13 cellular contexts compared by ENCODE assay signal in the genomic region with DNA sequence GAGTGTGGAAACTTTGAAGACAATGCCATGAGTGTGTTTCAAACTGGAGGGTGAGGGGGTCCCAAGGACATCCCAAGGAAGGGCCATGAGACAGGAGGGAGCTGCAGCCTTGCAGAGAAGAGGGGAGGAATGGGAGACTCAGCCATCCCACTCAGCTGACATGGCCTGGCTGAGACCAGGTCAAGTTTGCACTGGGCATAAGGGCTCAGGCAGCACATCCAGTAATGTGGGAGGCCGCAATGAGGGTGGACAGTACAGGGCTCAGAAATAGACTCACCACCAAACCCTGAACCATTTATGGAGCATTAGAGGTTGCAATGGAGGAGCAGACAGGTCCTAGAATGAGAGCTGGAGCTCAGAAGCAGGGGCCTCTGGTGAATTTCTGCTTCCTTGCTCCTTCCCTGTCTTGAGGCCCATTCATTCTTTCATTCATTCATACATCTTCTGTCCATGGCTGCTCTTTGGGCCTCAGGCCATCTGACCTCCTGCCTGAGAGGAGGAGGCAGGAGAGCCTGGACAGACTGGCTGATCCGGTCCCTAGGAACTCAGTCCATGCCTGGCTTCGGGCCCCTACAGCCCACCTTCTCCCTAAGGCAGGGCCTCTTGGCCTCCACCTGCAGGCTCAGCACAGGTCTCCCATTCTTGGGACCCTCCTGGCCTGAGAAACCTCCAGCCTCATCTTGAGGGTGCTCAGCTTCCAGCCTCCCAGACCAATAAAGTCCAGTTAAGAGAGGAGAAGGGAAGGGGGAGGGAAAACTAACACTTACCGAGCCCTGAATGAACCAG.
"Had no signal": no experiment of that assay in that cellular context is flagged by ENCODE, and none has a peak within 500 bp of the region (broad histone marks: within the 10 kb centered on the region; RNA-seq: fewer than 3 reads in every experiment).

No MANE protein-coding gene starts in this region.

- DNase-seq: activated B cell treated with CpG ODN at 0.5 μM for 24 hours; activated CD4-positive, alpha-beta T cell treated with anti-CD3 and anti-CD28 coated beads for 48 hours; activated gamma-delta T cell treated with Interleukin-2 at 50 U/mL for 16 hours; amygdala; central memory CD4-positive, alpha-beta T cell; cortex of kidney; effector CD4-positive, alpha-beta T cell; esophagus squamous epithelium; hypothalamus; T-helper 2 cell had no signal

- H3K27ac Mint-ChIP-seq: activated B cell treated with CpG ODN at 0.5 μM for 24 hours; activated naive CD8-positive, alpha-beta T cell; brain; stimulated activated memory B cell treated with anti-CD40 and anti-IgM and Interleukin-4, amounts not matched to agents 10 μg/mL and 1 μg/mL and 100 μg/mL, for 72 hours had no signal

- H3K36me3 Mint-ChIP-seq: activated naive CD8-positive, alpha-beta T cell; brain; stimulated activated memory B cell treated with anti-CD40 and anti-IgM and Interleukin-4, amounts not matched to agents 10 μg/mL and 1 μg/mL and 100 μg/mL, for 72 hours had no signal

- ATAC-seq: stimulated activated memory B cell treated with anti-CD40 and anti-IgM and Interleukin-4, amounts not matched to agents 10 μg/mL and 1 μg/mL and 100 μg/mL, for 72 hours had no signal

- H3K4me3 Mint-ChIP-seq: activated B cell treated with CpG ODN at 0.5 μM for 24 hours; activated naive CD8-positive, alpha-beta T cell; brain; stimulated activated memory B cell treated with anti-CD40 and anti-IgM and Interleukin-4, amounts not matched to agents 10 μg/mL and 1 μg/mL and 100 μg/mL, for 72 hours had no signal

- H3K4me1 Mint-ChIP-seq: activated B cell treated with CpG ODN at 0.5 μM for 24 hours; brain; stimulated activated memory B cell treated with anti-CD40 and anti-IgM and Interleukin-4, amounts not matched to agents 10 μg/mL and 1 μg/mL and 100 μg/mL, for 72 hours had no signal
